Comparison of ENCODE assay signal across 1 cellular context in the genomic region with DNA sequence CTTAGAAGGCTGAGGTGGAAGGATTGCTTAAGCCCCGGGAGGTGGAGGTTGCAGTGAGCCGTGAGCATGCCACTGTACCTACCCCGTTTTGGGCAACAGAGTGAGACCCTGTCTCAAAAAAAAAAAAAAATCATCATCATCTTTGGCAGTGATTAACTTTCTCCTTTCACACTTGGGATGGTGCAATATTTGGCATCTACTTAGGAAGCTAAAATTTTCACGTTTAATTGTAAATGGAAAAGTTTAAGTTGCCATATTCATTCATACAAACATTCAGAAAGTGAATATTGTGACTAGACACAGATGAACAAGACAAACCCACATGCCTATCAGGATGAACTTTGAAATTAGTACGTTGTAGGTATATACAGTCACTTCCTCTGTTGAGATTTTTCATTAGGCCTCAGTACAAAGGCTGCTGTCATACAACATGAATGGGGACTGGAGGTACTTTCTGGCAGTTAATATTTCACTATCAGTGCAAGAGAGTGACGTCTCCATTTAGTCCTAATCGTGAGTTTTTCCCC.
TF ChIP-seq lines count a peak whose summit lies in the region.

No MANE protein-coding gene starts in this region.

TF ChIP-seq in HepG2, 621 proteins besides CTCF, POLR2A, EP300 and RAD21 (continued from another document and continues in another):
- TF ChIP-seq, protein P1, sequence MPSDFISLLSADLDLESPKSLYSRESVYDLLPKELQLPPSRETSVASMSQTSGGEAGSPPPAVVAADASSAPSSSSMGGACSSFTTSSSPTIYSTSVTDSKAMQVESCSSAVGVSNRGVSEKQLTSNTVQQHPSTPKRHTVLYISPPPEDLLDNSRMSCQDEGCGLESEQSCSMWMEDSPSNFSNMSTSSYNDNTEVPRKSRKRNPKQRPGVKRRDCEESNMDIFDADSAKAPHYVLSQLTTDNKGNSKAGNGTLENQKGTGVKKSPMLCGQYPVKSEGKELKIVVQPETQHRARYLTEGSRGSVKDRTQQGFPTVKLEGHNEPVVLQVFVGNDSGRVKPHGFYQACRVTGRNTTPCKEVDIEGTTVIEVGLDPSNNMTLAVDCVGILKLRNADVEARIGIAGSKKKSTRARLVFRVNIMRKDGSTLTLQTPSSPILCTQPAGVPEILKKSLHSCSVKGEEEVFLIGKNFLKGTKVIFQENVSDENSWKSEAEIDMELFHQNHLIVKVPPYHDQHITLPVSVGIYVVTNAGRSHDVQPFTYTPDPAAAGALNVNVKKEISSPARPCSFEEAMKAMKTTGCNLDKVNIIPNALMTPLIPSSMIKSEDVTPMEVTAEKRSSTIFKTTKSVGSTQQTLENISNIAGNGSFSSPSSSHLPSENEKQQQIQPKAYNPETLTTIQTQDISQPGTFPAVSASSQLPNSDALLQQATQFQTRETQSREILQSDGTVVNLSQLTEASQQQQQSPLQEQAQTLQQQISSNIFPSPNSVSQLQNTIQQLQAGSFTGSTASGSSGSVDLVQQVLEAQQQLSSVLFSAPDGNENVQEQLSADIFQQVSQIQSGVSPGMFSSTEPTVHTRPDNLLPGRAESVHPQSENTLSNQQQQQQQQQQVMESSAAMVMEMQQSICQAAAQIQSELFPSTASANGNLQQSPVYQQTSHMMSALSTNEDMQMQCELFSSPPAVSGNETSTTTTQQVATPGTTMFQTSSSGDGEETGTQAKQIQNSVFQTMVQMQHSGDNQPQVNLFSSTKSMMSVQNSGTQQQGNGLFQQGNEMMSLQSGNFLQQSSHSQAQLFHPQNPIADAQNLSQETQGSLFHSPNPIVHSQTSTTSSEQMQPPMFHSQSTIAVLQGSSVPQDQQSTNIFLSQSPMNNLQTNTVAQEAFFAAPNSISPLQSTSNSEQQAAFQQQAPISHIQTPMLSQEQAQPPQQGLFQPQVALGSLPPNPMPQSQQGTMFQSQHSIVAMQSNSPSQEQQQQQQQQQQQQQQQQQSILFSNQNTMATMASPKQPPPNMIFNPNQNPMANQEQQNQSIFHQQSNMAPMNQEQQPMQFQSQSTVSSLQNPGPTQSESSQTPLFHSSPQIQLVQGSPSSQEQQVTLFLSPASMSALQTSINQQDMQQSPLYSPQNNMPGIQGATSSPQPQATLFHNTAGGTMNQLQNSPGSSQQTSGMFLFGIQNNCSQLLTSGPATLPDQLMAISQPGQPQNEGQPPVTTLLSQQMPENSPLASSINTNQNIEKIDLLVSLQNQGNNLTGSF (CRISPR knock-in tag; IDR thresholded peaks at IDR 0.05) = no peak
- no peak for TF ChIP-seq ZNF251 (CRISPR knock-in tag; IDR thresholded peaks at IDR 0.05)
- TF ChIP-seq ZNF12 (CRISPR knock-in tag; IDR thresholded peaks at IDR 0.05) = peak; percentile 81
- no peak for TF ChIP-seq NKX3-1 (CRISPR knock-in tag; IDR thresholded peaks at IDR 0.05)
- peak; percentile 69 for TF ChIP-seq NFKBIZ (CRISPR knock-in tag; IDR thresholded peaks at IDR 0.05)
- peak; percentile 92 for TF ChIP-seq ZBTB21 (CRISPR knock-in tag; IDR thresholded peaks at IDR 0.05)
- TF ChIP-seq MIXL1 (CRISPR knock-in tag; IDR thresholded peaks at IDR 0.05) = peak; percentile 97
- 0 out of 2 replicates have a peak, but pooled peaks have one; percentile 33 for TF ChIP-seq ZSCAN9 (CRISPR knock-in tag; IDR thresholded peaks at IDR 0.05; ENCODE audit: borderline replicate concordance)
- TF ChIP-seq SRF (IDR thresholded peaks at IDR 0.05; ENCODE audit: low read depth, low read length) = no peak
- TF ChIP-seq SMC3 (IDR thresholded peaks at IDR 0.05; ENCODE audit: low read length) = no peak
- peak; percentile 81; the same call in 1 of the 2 replicates for TF ChIP-seq ZNF224 (CRISPR knock-in tag; IDR thresholded peaks at IDR 0.05)
- no peak for TF ChIP-seq ZKSCAN5 (CRISPR knock-in tag; IDR thresholded peaks at IDR 0.05)
- 0 out of 2 replicates have a peak, but pooled peaks have one; percentile 12 for TF ChIP-seq ISL2 (CRISPR knock-in tag; IDR thresholded peaks at IDR 0.05)
- no peak for TF ChIP-seq TRIM24 (CRISPR knock-in tag; IDR thresholded peaks at IDR 0.05)
- peak; percentile 58 for TF ChIP-seq ZNF792 (CRISPR knock-in tag; IDR thresholded peaks at IDR 0.05)
- TF ChIP-seq ELF4 (CRISPR knock-in tag; IDR thresholded peaks at IDR 0.05; ENCODE audit: borderline replicate concordance) = no peak; the same call in 1 of the 2 replicates
- TF ChIP-seq ZNF660 (CRISPR knock-in tag; IDR thresholded peaks at IDR 0.05; ENCODE audit: borderline replicate concordance, low read depth) = no peak
- peak; percentile 39; the same call in 1 of the 2 replicates for TF ChIP-seq ZFP36L2 (CRISPR knock-in tag; IDR thresholded peaks at IDR 0.05)
- TF ChIP-seq, protein P2, sequence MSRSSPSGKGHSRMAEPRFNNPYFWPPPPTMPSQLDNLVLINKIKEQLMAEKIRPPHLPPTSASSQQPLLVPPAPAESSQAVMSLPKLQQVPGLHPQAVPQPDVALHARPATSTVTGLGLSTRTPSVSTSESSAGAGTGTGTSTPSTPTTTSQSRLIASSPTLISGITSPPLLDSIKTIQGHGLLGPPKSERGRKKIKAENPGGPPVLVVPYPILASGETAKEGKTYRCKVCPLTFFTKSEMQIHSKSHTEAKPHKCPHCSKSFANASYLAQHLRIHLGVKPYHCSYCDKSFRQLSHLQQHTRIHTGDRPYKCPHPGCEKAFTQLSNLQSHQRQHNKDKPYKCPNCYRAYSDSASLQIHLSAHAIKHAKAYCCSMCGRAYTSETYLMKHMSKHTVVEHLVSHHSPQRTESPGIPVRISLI (CRISPR knock-in tag; IDR thresholded peaks at IDR 0.05; ENCODE audit: borderline replicate concordance) = peak; percentile 89
- TF ChIP-seq, protein P3, sequence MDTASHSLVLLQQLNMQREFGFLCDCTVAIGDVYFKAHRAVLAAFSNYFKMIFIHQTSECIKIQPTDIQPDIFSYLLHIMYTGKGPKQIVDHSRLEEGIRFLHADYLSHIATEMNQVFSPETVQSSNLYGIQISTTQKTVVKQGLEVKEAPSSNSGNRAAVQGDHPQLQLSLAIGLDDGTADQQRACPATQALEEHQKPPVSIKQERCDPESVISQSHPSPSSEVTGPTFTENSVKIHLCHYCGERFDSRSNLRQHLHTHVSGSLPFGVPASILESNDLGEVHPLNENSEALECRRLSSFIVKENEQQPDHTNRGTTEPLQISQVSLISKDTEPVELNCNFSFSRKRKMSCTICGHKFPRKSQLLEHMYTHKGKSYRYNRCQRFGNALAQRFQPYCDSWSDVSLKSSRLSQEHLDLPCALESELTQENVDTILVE (CRISPR knock-in tag; IDR thresholded peaks at IDR 0.05) = no peak
- TF ChIP-seq POLR2AphosphoS2 (IDR thresholded peaks at IDR 0.05; ENCODE audit: low read depth, low read length) = no peak; the same call in 1 of the 2 replicates
- TF ChIP-seq TGIF2 (CRISPR knock-in tag; IDR thresholded peaks at IDR 0.05) = peak; percentile 93
- TF ChIP-seq NR2F6 (IDR thresholded peaks at IDR 0.05) = no peak; the same call in 1 of the 2 replicates
- TF ChIP-seq NR2F6 (CRISPR knock-in tag; IDR thresholded peaks at IDR 0.05) = peak; percentile 56; the same call in 1 of the 2 replicates
- 0 out of 2 replicates have a peak, but pooled peaks have one; percentile 19 for TF ChIP-seq ZNF205 (CRISPR knock-in tag; IDR thresholded peaks at IDR 0.05)
- peak; percentile 81; the same call in 1 of the 2 replicates for TF ChIP-seq HOXA3 (CRISPR knock-in tag; IDR thresholded peaks at IDR 0.05)
- no peak for TF ChIP-seq ZNF460 (CRISPR knock-in tag; IDR thresholded peaks at IDR 0.05; ENCODE audit: borderline replicate concordance)
- TF ChIP-seq RFX3 (CRISPR knock-in tag; IDR thresholded peaks at IDR 0.05) = 0 out of 2 replicates have a peak, but pooled peaks have one; percentile 10
- TF ChIP-seq ZFP41 (CRISPR knock-in tag; IDR thresholded peaks at IDR 0.05; ENCODE audit: borderline replicate concordance) = no peak
- TF ChIP-seq NFE2L2 (IDR thresholded peaks at IDR 0.05; ENCODE audit: low read length) = no peak
- no peak for TF ChIP-seq FOXP1 (IDR thresholded peaks at IDR 0.05)
- TF ChIP-seq FOXP1 (CRISPR knock-in tag; IDR thresholded peaks at IDR 0.05) = peak; percentile 68; the same call in 1 of the 2 replicates
- TF ChIP-seq ZNF235 (CRISPR knock-in tag; IDR thresholded peaks at IDR 0.05; ENCODE audit: borderline replicate concordance) = no peak
- no peak for TF ChIP-seq THAP7 (CRISPR knock-in tag; IDR thresholded peaks at IDR 0.05)
- no peak for TF ChIP-seq FIP1L1 (IDR thresholded peaks at IDR 0.05; ENCODE audit: borderline replicate concordance, insufficient read depth, low read depth, low read length)
- TF ChIP-seq MEF2D (CRISPR knock-in tag; IDR thresholded peaks at IDR 0.05) = peak; percentile 36; the same call in 1 of the 2 replicates
- TF ChIP-seq, protein P4, sequence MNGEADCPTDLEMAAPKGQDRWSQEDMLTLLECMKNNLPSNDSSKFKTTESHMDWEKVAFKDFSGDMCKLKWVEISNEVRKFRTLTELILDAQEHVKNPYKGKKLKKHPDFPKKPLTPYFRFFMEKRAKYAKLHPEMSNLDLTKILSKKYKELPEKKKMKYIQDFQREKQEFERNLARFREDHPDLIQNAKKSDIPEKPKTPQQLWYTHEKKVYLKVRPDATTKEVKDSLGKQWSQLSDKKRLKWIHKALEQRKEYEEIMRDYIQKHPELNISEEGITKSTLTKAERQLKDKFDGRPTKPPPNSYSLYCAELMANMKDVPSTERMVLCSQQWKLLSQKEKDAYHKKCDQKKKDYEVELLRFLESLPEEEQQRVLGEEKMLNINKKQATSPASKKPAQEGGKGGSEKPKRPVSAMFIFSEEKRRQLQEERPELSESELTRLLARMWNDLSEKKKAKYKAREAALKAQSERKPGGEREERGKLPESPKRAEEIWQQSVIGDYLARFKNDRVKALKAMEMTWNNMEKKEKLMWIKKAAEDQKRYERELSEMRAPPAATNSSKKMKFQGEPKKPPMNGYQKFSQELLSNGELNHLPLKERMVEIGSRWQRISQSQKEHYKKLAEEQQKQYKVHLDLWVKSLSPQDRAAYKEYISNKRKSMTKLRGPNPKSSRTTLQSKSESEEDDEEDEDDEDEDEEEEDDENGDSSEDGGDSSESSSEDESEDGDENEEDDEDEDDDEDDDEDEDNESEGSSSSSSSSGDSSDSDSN (CRISPR knock-in tag; IDR thresholded peaks at IDR 0.05) = 0 out of 2 replicates have a peak, but pooled peaks have one; percentile 17
- TF ChIP-seq, protein P5, sequence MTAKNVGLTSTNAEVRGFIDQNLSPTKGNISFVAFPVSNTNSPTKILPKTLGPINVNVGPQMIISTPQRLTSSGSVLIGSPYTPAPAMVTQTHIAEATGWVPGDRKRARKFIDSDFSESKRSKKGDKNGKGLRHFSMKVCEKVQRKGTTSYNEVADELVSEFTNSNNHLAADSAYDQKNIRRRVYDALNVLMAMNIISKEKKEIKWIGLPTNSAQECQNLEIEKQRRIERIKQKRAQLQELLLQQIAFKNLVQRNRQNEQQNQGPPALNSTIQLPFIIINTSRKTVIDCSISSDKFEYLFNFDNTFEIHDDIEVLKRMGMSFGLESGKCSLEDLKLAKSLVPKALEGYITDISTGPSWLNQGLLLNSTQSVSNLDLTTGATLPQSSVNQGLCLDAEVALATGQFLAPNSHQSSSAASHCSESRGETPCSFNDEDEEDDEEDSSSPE (CRISPR knock-in tag; IDR thresholded peaks at IDR 0.05) = peak; percentile 41; the same call in 1 of the 2 replicates
- no peak for TF ChIP-seq DNMT1 (CRISPR knock-in tag; IDR thresholded peaks at IDR 0.05)
- TF ChIP-seq ZNF766 (CRISPR knock-in tag; IDR thresholded peaks at IDR 0.05; ENCODE audit: borderline replicate concordance) = no peak
- TF ChIP-seq ZNF274 (CRISPR knock-in tag; IDR thresholded peaks at IDR 0.05) = no peak
- no peak for TF ChIP-seq ZNF143 (CRISPR knock-in tag; IDR thresholded peaks at IDR 0.05)
- TF ChIP-seq CCDC6 (CRISPR knock-in tag; IDR thresholded peaks at IDR 0.05) = no peak
- no peak for TF ChIP-seq JUNB (CRISPR knock-in tag; IDR thresholded peaks at IDR 0.05; ENCODE audit: borderline replicate concordance)
- TF ChIP-seq ZZZ3 (CRISPR knock-in tag; IDR thresholded peaks at IDR 0.05; ENCODE audit: borderline replicate concordance) = peak; percentile 47; the same call in 1 of the 2 replicates
- no peak for TF ChIP-seq ZNF253 (CRISPR knock-in tag; IDR thresholded peaks at IDR 0.05; ENCODE audit: borderline replicate concordance)
- TF ChIP-seq RFXAP (CRISPR knock-in tag; IDR thresholded peaks at IDR 0.05; ENCODE audit: borderline replicate concordance) = no peak
- TF ChIP-seq HDAC6 (IDR thresholded peaks at IDR 0.05; ENCODE audit: low read depth, low read length) = no peak
- peak; percentile 23 for TF ChIP-seq IKZF4 (CRISPR knock-in tag; IDR thresholded peaks at IDR 0.05; ENCODE audit: borderline replicate concordance, low read depth, not compliant biosample characterization)
- TF ChIP-seq SNAPC4 (CRISPR knock-in tag; IDR thresholded peaks at IDR 0.05) = peak; percentile 51; the same call in 1 of the 2 replicates
- TF ChIP-seq ZNF33B (CRISPR knock-in tag; IDR thresholded peaks at IDR 0.05) = no peak
- TF ChIP-seq FOXC1 (CRISPR knock-in tag; IDR thresholded peaks at IDR 0.05; ENCODE audit: borderline replicate concordance) = no peak
